Comparison of ENCODE assay signal across 30 cellular contexts in genomic region chr16:78487471-78487870, GRCh38.
"Had no signal": no experiment of that assay in that cellular context is flagged by ENCODE, and none has a peak within 500 bp of the region (broad histone marks: within the 10 kb centered on the region; RNA-seq: fewer than 3 reads in every experiment).

No MANE protein-coding gene starts in this region.

- DNase-seq: naive thymus-derived CD8-positive, alpha-beta T cell; nephron progenitor cell; nucleus accumbens; pancreas; retina; spleen; stimulated activated CD4-positive, alpha-beta T cell treated with anti-CD3 and anti-CD28 coated beads, Interleukin-12 subunit alpha, Interleukin-12 subunit beta, amount 100 ng/mL, for 4 hours; stimulated activated CD4-positive, alpha-beta T cell treated with anti-CD3 and anti-CD28 coated beads, Interleukin-1b, Interleukin-23, amount 100 ng/mL, for 48 hours; stimulated activated CD4-positive, alpha-beta T cell treated with anti-CD3 and anti-CD28 coated beads, Interleukin-4, amount 100 ng/mL, for 1 hour; stimulated activated CD4-positive, alpha-beta T cell treated with anti-CD3 and anti-CD28 coated beads, Interleukin-4, amount 100 ng/mL, for 4 hours; stimulated activated CD8-positive, alpha-beta memory T cell treated with anti-CD3 and anti-CD28 coated beads, Interleukin-4, amount 100 ng/mL, for 48 hours; stimulated activated naive CD4-positive, alpha-beta T cell; stimulated activated naive CD8-positive, alpha-beta T cell treated with anti-CD3 and anti-CD28 coated beads, Interleukin-15, amount 100 ng/mL, for 72 hours; stimulated activated naive CD8-positive, alpha-beta T cell treated with anti-CD3 and anti-CD28 coated beads, Interleukin-15, Interleukin-2, amounts not matched to agents 100 U/mL and 50 U/mL, for 24 hours; substantia nigra; testis; tibial artery; transverse colon; upper lobe of left lung had no signal

- H3K4me3 ChIP-seq: pancreas, prostate gland, right atrium auricular region, skin epidermis, smooth muscle cell, spleen, suprapubic skin, testis, tibial artery, transverse colon, upper lobe of left lung, vagina had no signal

- H3K27ac ChIP-seq: neutrophil, pancreas, prostate gland, right atrium auricular region, skin epidermis, spleen, suprapubic skin, testis, tibial artery, transverse colon, upper lobe of left lung, vagina had no signal

- H3K36me3 ChIP-seq: neutrophil, pancreas, prostate gland, right atrium auricular region, spleen, suprapubic skin, tibial artery, transverse colon, upper lobe of left lung, vagina had no signal

- H3K9me3 ChIP-seq: neutrophil, pancreas, prostate gland, right atrium auricular region, spleen, suprapubic skin, testis, tibial artery, transverse colon, upper lobe of left lung, vagina had no signal

- H3K27me3 ChIP-seq: neutrophil, pancreas, right atrium auricular region, spleen, suprapubic skin, testis, tibial artery, transverse colon, upper lobe of left lung, vagina had no signal

- H3K4me1 ChIP-seq: pancreas, prostate gland, right atrium auricular region, spleen, suprapubic skin, testis, transverse colon, upper lobe of left lung, vagina had no signal

- H3K4me2 ChIP-seq: smooth muscle cell had no signal

- FAIRE-seq: pancreas, urothelium cell line had no signal

- ATAC-seq: naive thymus-derived CD8-positive, alpha-beta T cell; natural killer cell treated with Interleukin-12 subunit alpha and Interleukin-12 subunit beta and Interleukin-15 and Interleukin-18, amount 100 ng/mL, for 72 hours; pancreas; sciatic nerve; stimulated activated memory B cell treated with anti-CD40 and anti-IgM and Interleukin-4, amounts not matched to agents 10 μg/mL and 1 μg/mL and 100 μg/mL, for 72 hours; stimulated activated naive CD8-positive, alpha-beta T cell treated with anti-CD3 and anti-CD28 coated beads, Interleukin-15, amount 100 ng/mL, for 72 hours; stimulated activated naive CD8-positive, alpha-beta T cell treated with anti-CD3 and anti-CD28 coated beads, Interleukin-15, Interleukin-2, amounts not matched to agents 100 U/mL and 50 U/mL, for 24 hours had no signal
